11 cellular contexts compared by ENCODE assay signal in genomic region chr6:139271056-139271455, GRCh38. TPM values are rescaled to one million over a fixed set of nuclear protein-coding genes. Genes with fewer than 3 reads are reported as not detected.
A peak's percentile ranks its signal among the peaks of the same experiment; 100 is the strongest.
DNase-seq lines count a peak whose midpoint lies in the region; ATAC-seq, FAIRE-seq and TF ChIP-seq lines count a peak whose summit lies in the region.
"Had no signal": no experiment of that assay in that cellular context is flagged by ENCODE, and none has a peak within 500 bp of the region (broad histone marks: within the 10 kb centered on the region; RNA-seq: fewer than 3 reads in every experiment).

No MANE protein-coding gene starts in this region.

- intact Hi-C loops in HepG2 (cut with micrococcal nuclease; ENCODE audit: unreplicated experiment), result no loop called here
- intact Hi-C loops in activated naive CD4-positive, alpha-beta T cell treated with anti-CD3 and anti-CD28 coated beads for 36 hours (cut with micrococcal nuclease), result no loop called here

- no peak overlapping the region for H3K27ac Mint-ChIP-seq in activated naive CD4-positive, alpha-beta T cell treated with anti-CD3 and anti-CD28 coated beads for 36 hours
- H3K27ac Mint-ChIP-seq: activated naive CD8-positive, alpha-beta T cell; CD4-positive, CD25-positive, alpha-beta regulatory T cell had no signal

- H3K9me3 ChIP-seq in HepG2 (ENCODE audit: low read length), result no peaks in the 10 kb centered on the region

- in situ Hi-C loops in HepG2 (cut with HindIII; ENCODE audit: extremely low pct_ligation_motif_present, low pct_unique_long_range_greater_than_20kb), result no loop called here

- peak; percentile 68 for ATAC-seq in GM19468 (IDR thresholded peaks at IDR 0.05; ENCODE audit: extremely low read depth, unreplicated experiment)
- ATAC-seq in HG03432 (IDR thresholded peaks at IDR 0.05; ENCODE audit: unreplicated experiment), result peak; percentile 88
- no peak for ATAC-seq in HepG2

- CTCF ChIA-PET in HepG2 (lab: Yijun Ruan, JAX; ENCODE audit: low intra/inter-chr PET ratio, low total read pairs), result no interaction called here
- CTCF ChIA-PET in activated naive CD4-positive, alpha-beta T cell treated with anti-CD3 and anti-CD28 coated beads for 36 hours (lab: Charles Lee), result interaction anchor here (0.6 to 1.5 kb wide), 2 partner anchors 14 to 365 kb away, joined by 3 to 5 read pairs; no protein-coding TSS in a partner anchor

- no peak for TF ChIP-seq POLR2A in HepG2 (IDR thresholded peaks at IDR 0.05; ENCODE audit: insufficient read depth in 1 of 2, low read depth in 2 of 2, low read length in 2 of 2)

- FAIRE-seq in HepG2 (lab: Jason Lieb, UNC), result no peak

- no peaks in the 10 kb centered on the region for H3K36me3 ChIP-seq in HepG2 (replicated peaks in 1 of 2; ENCODE audit: control insufficient read depth in 1 of 2, insufficient read depth in 2 of 2, low read length in 2 of 2)

- H3K9ac ChIP-seq in HepG2 (ENCODE audit: insufficient read depth, low read depth, low read length), result no peak overlapping the region

- H4K20me1 ChIP-seq in HepG2 (ENCODE audit: insufficient read depth, low read length), result no peaks in the 10 kb centered on the region

- TF ChIP-seq CTCF in epithelial cell of esophagus (IDR thresholded peaks at IDR 0.05; ENCODE audit: insufficient read depth, low read depth, low read length, missing control alignments) (no peak), HepG2 (CRISPR knock-in tag; IDR thresholded peaks at IDR 0.05) (no peak)

- no peaks in the 10 kb centered on the region for H3K9me3 Mint-ChIP-seq in activated naive CD4-positive, alpha-beta T cell treated with anti-CD3 and anti-CD28 coated beads for 36 hours

- no peaks in the 10 kb centered on the region for H3K4me1 ChIP-seq in HepG2 (ENCODE audit: insufficient read depth, low read length)

- H3K4me3 ChIP-seq in epithelial cell of esophagus (ENCODE audit: low read length) (no peak overlapping the region), HepG2 (replicated peaks in 1 of 3; ENCODE audit: insufficient read depth in 1 of 3, low read depth in 2 of 3, low read length in 3 of 3) (no peak overlapping the region)

- no peak overlapping the region for H3K4me3 Mint-ChIP-seq in activated naive CD4-positive, alpha-beta T cell treated with anti-CD3 and anti-CD28 coated beads for 36 hours
- H3K4me3 Mint-ChIP-seq: activated naive CD8-positive, alpha-beta T cell; CD4-positive, CD25-positive, alpha-beta regulatory T cell had no signal

- no peak overlapping the region for H3K27ac ChIP-seq in HepG2 (ENCODE audit: extremely low read length, insufficient read depth, low read length)

- no peak overlapping the region for H3K4me2 ChIP-seq in HepG2 (ENCODE audit: low read depth, low read length)

- H3K79me2 ChIP-seq in HepG2 (ENCODE audit: insufficient read depth, low read length), result no peaks in the 10 kb centered on the region

- TF ChIP-seq EP300 in HepG2 (IDR thresholded peaks at IDR 0.05; ENCODE audit: low read depth in 2 of 2, low read length in 2 of 2) (no peak), HepG2 (CRISPR knock-in tag; IDR thresholded peaks at IDR 0.05; ENCODE audit: borderline replicate concordance) (no peak)

- no peak for TF ChIP-seq RAD21 in HepG2 (CRISPR knock-in tag; IDR thresholded peaks at IDR 0.05)

- peaks cover 3% of the 10 kb centered on the region for H3K4me1 Mint-ChIP-seq in activated naive CD4-positive, alpha-beta T cell treated with anti-CD3 and anti-CD28 coated beads for 36 hours (ENCODE audit: low read depth)

- no peaks in the 10 kb centered on the region for H3K27me3 ChIP-seq in HepG2 (ENCODE audit: control insufficient read depth in 1 of 2, insufficient read depth in 2 of 2, low read length in 2 of 2)

- no peak overlapping the region for H2AFZ ChIP-seq in HepG2 (ENCODE audit: low read length)

- 62% methylated on average over 6 of the region's 6 CpGs for WGBS in HepG2 (ENCODE audit: low lambda C conversion rate)

- H3K27me3 Mint-ChIP-seq in activated naive CD4-positive, alpha-beta T cell treated with anti-CD3 and anti-CD28 coated beads for 36 hours (ENCODE audit: low read depth), result no peaks in the 10 kb centered on the region
- H3K27me3 Mint-ChIP-seq: activated naive CD8-positive, alpha-beta T cell; CD4-positive, CD25-positive, alpha-beta regulatory T cell had no signal

- H3K36me3 Mint-ChIP-seq in activated naive CD4-positive, alpha-beta T cell treated with anti-CD3 and anti-CD28 coated beads for 36 hours (ENCODE audit: low read depth), result no peaks in the 10 kb centered on the region

- POLR2A ChIA-PET in HepG2 (lab: Yijun Ruan, JAX), result no interaction called here

- BruUV-seq in HepG2 (replicated peaks; lab: Mats Ljungman, UMichigan), result no TSS peak

- DNase-seq in CD1c-positive myeloid dendritic cell (ENCODE audit: extremely low spot score), result peak; percentile 32
- peak; percentile 65 for DNase-seq in epithelial cell of esophagus (ENCODE audit: low read depth)
- DNase-seq in HepG2 (ENCODE audit: low spot score), result no peak
- no peak for DNase-seq in amniotic stem cell (lab: John Stamatoyannopoulos, UW)
- no peak for DNase-seq in NCI-H1694 (lab: John Stamatoyannopoulos, UW)
- no peak for DNase-seq in activated naive CD4-positive, alpha-beta T cell treated with anti-CD3 and anti-CD28 coated beads for 36 hours
- DNase-seq: CD4-positive, CD25-positive, alpha-beta regulatory T cell; NCI-H446 had no signal

TF ChIP-seq in HepG2, 621 proteins besides CTCF, POLR2A, EP300 and RAD21:
- no peak for TF ChIP-seq SRSF4 (IDR thresholded peaks at IDR 0.05; ENCODE audit: low read depth, low read length, poor library complexity, severe bottlenecking)

RNA-seq across cellular contexts. Expression of gene TXLNB, which starts 20.7 kb away (rescaled TPM):
- total RNA-seq in HepG2 (2016; rRNA removed; fragmentation: Illumina TruSeq; extraction: Trizol), result not detected in 2 replicates
- total RNA-seq in HepG2 (2016; cell fraction: cytosol; rRNA removed; fragmentation: Illumina TruSeq; extraction: Trizol; ENCODE audit: low read depth), result not detected in 2 replicates
- total RNA-seq in HepG2 (2016; cell fraction: insoluble cytoplasmic fraction; rRNA removed; fragmentation: Illumina TruSeq; extraction: Trizol), result not detected in 2 replicates
- total RNA-seq in HepG2 (2016; cell fraction: membrane; rRNA removed; fragmentation: Illumina TruSeq; extraction: Trizol), result not detected in 2 replicates
- not detected in 2 replicates for total RNA-seq in HepG2 (2016; cell fraction: nucleus; rRNA removed; fragmentation: Illumina TruSeq; extraction: Trizol)
- not detected in 2 replicates for polyA plus RNA-seq in HepG2 (2011; rRNA removed)
- polyA plus RNA-seq in HepG2 (2011; cell fraction: cytosol; rRNA removed), result 0.01 TPM in 1 of 2 replicates, not detected in the other
- polyA plus RNA-seq in HepG2 (2011; cell fraction: nucleus; rRNA removed), result not detected in 2 replicates
- not detected in 2 replicates for polyA plus RNA-seq in HepG2 (2012)
- polyA plus RNA-seq in HepG2 (2016; cell fraction: cytosol; fragmentation: Illumina TruSeq; extraction: Trizol; ENCODE audit: low read depth), result not detected in 2 replicates
- polyA plus RNA-seq in HepG2 (2016; cell fraction: insoluble cytoplasmic fraction; fragmentation: Illumina TruSeq; extraction: Trizol; ENCODE audit: low read depth), result not detected in 2 replicates
- polyA plus RNA-seq in HepG2 (2016; cell fraction: membrane; fragmentation: Illumina TruSeq; extraction: Trizol; ENCODE audit: low read depth), result not detected in 2 replicates
- polyA plus RNA-seq in HepG2 (2016; cell fraction: nucleus; fragmentation: Illumina TruSeq; extraction: Trizol; ENCODE audit: insufficient read depth, low read depth), result not detected in 2 replicates
- not detected in 2 replicates for polyA minus RNA-seq in HepG2 (2011; rRNA and poly(A)+ RNA removed; ENCODE audit: low replicate concordance)
- not detected in 2 replicates for polyA minus RNA-seq in HepG2 (2011; cell fraction: cytosol; rRNA and poly(A)+ RNA removed)
- polyA minus RNA-seq in HepG2 (2011; cell fraction: nucleus; rRNA and poly(A)+ RNA removed), result not detected in 2 replicates
- under 1 TPM; 0.10 to 0.14 TPM for total RNA-seq in activated naive CD4-positive, alpha-beta T cell treated with anti-CD3 and anti-CD28 coated beads for 36 hours

Comparison
In these comparisons a context has a peak if more than half of its experiments do, and no peak if none do; other contexts are left out.
1. DNase-seq: peak in CD1c-positive myeloid dendritic cell (single experiment) and epithelial cell of esophagus (single experiment); none in HepG2 (single experiment), amniotic stem cell (single experiment), NCI-H1694 (single experiment) and activated naive CD4-positive, alpha-beta T cell treated with anti-CD3 and anti-CD28 coated beads for 36 hours (single experiment).